20 cellular contexts compared by ENCODE assay signal in the genomic region with DNA sequence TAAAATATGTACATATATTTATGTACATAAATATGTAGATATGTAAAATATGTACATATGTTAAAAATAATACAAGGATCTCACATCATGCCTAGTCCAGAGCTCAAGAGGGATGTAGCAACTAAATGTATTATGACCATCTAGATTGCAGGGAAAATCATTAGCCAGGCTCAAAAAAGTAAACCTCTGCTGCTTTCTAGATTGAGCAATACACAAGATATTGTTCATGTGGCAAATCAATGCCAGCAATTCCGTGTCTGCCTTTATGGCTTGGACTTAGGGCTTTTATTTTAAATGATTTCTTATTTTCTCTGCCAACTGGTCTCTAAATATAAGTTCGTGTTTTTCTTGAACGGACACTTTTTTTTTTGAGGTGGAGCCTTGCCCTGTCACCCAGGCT.
"Had no signal": no experiment of that assay in that cellular context is flagged by ENCODE, and none has a peak within 500 bp of the region (broad histone marks: within the 10 kb centered on the region; RNA-seq: fewer than 3 reads in every experiment).

No MANE protein-coding gene starts in this region.

- H3K36me3 ChIP-seq: adrenal gland, lower lobe of right lung, neural progenitor cell, ovary, sigmoid colon, stomach, thoracic aorta had no signal

- H3K27me3 ChIP-seq: adrenal gland, neural progenitor cell, ovary, sigmoid colon, stomach had no signal

- H3K4me2 ChIP-seq: neural progenitor cell had no signal

- DNase-seq: activated CD4-positive, alpha-beta memory T cell treated with anti-CD3 and anti-CD28 coated beads, Interleukin-2, amount 10 ng/mL, durations not matched to agents 7 days and 5 days; activated CD4-positive, alpha-beta T cell treated with anti-CD3 and anti-CD28 coated beads for 36 hours; activated naive CD4-positive, alpha-beta T cell treated with anti-CD3 and anti-CD28 coated beads, Interleukin-2, amount 50 U/mL, for 16 hours; activated T-cell treated with anti-CD3 and anti-CD28 coated beads, Interleukin-2, amount 50 U/mL, for 24 hours; adrenal gland; central memory CD4-positive, alpha-beta T cell; effector memory CD8-positive, alpha-beta T cell; foreskin melanocyte; head of caudate nucleus; lower lobe of right lung; midbrain; ovary; sigmoid colon; stimulated activated CD4-positive, alpha-beta T cell treated with anti-CD3 and anti-CD28 coated beads, Interleukin-12 subunit alpha, Interleukin-12 subunit beta, amount 100 ng/mL, for 4 hours; stimulated activated CD4-positive, alpha-beta T cell treated with anti-CD3 and anti-CD28 coated beads, Interleukin-2, amount 100 ng/mL, for 24 hours; stomach; T-helper 17 cell had no signal

- H3K4me3 ChIP-seq: adrenal gland, lower lobe of right lung, neural progenitor cell, ovary, sigmoid colon, stomach, thoracic aorta had no signal

- H3K4me1 Mint-ChIP-seq: activated CD4-positive, alpha-beta memory T cell treated with anti-CD3 and anti-CD28 coated beads, Interleukin-2, amount 10 ng/mL, durations not matched to agents 7 days and 5 days; activated CD4-positive, alpha-beta T cell treated with anti-CD3 and anti-CD28 coated beads for 36 hours; T-helper 17 cell had no signal

- H3K9me3 Mint-ChIP-seq: activated CD4-positive, alpha-beta memory T cell treated with anti-CD3 and anti-CD28 coated beads, Interleukin-2, amount 10 ng/mL, durations not matched to agents 7 days and 5 days; activated T-cell treated with anti-CD3 and anti-CD28 coated beads, Interleukin-2, amount 50 U/mL, for 24 hours; effector memory CD8-positive, alpha-beta T cell had no signal

- H3K27ac Mint-ChIP-seq: activated CD4-positive, alpha-beta memory T cell treated with anti-CD3 and anti-CD28 coated beads, Interleukin-2, amount 10 ng/mL, durations not matched to agents 7 days and 5 days; activated CD4-positive, alpha-beta T cell treated with anti-CD3 and anti-CD28 coated beads for 36 hours; activated T-cell treated with anti-CD3 and anti-CD28 coated beads, Interleukin-2, amount 50 U/mL, for 24 hours; dendritic cell treated with granulocyte-macrophage colony-stimulating factor and Interleukin-4, amounts not matched to agents 40 ng/mL and 50 ng/mL, for 4 days; effector memory CD8-positive, alpha-beta T cell; neural progenitor cell; T-helper 17 cell had no signal

- H3K9me3 ChIP-seq: adrenal gland, lower lobe of right lung, ovary, sigmoid colon, stomach, thoracic aorta had no signal

- H3K27ac ChIP-seq: adrenal gland, lower lobe of right lung, neural progenitor cell, ovary, sigmoid colon, stomach had no signal

- H3K4me3 Mint-ChIP-seq: activated CD4-positive, alpha-beta memory T cell treated with anti-CD3 and anti-CD28 coated beads, Interleukin-2, amount 10 ng/mL, durations not matched to agents 7 days and 5 days; activated CD4-positive, alpha-beta T cell treated with anti-CD3 and anti-CD28 coated beads for 36 hours; activated T-cell treated with anti-CD3 and anti-CD28 coated beads, Interleukin-2, amount 50 U/mL, for 24 hours; dendritic cell treated with granulocyte-macrophage colony-stimulating factor and Interleukin-4, amounts not matched to agents 40 ng/mL and 50 ng/mL, for 4 days; effector memory CD8-positive, alpha-beta T cell; neural progenitor cell; T-helper 17 cell had no signal

- ATAC-seq: activated CD4-positive, alpha-beta T cell treated with anti-CD3 and anti-CD28 coated beads for 36 hours; effector memory CD8-positive, alpha-beta T cell; lower lobe of right lung; T-helper 17 cell had no signal

- H3K9ac ChIP-seq: neural progenitor cell had no signal

- H2AFZ ChIP-seq: neural progenitor cell had no signal

- H3K4me1 ChIP-seq: adrenal gland had no signal

- H3K27me3 Mint-ChIP-seq: activated CD4-positive, alpha-beta memory T cell treated with anti-CD3 and anti-CD28 coated beads, Interleukin-2, amount 10 ng/mL, durations not matched to agents 7 days and 5 days; dendritic cell treated with granulocyte-macrophage colony-stimulating factor and Interleukin-4, amounts not matched to agents 40 ng/mL and 50 ng/mL, for 4 days; T-helper 17 cell had no signal
